ENCODE assay signal across 22 cellular contexts in genomic region chr22:29509815-29510214, GRCh38.
"Had no signal": no experiment of that assay in that cellular context is flagged by ENCODE, and none has a peak within 500 bp of the region (broad histone marks: within the 10 kb centered on the region; RNA-seq: fewer than 3 reads in every experiment).

No MANE protein-coding gene starts in this region.

- H3K27me3 ChIP-seq: dorsolateral prefrontal cortex, suprapubic skin, transverse colon, uterus had no signal

- H3K4me3 ChIP-seq: dorsolateral prefrontal cortex, suprapubic skin, transverse colon, uterus had no signal

- ATAC-seq: activated T-cell treated with anti-CD3 and anti-CD28 coated beads, Interleukin-2, amount 50 U/mL, for 4 hours; left lobe of liver had no signal

- H3K4me1 Mint-ChIP-seq: activated B cell treated with CpG ODN at 0.5 μM for 24 hours, endodermal cell had no signal

- H3K9me3 ChIP-seq: suprapubic skin, transverse colon, uterus had no signal

- H3K27ac Mint-ChIP-seq: activated B cell treated with CpG ODN at 0.5 μM for 24 hours; endodermal cell; stimulated activated naive CD8-positive, alpha-beta T cell treated with anti-CD3 and anti-CD28 coated beads, Interleukin-15, Interleukin-2, amounts not matched to agents 100 ng/mL and 50 ng/mL, for 24 hours had no signal

- H3K9me3 Mint-ChIP-seq: activated B cell treated with CpG ODN at 0.5 μM for 24 hours; activated T-cell treated with anti-CD3 and anti-CD28 coated beads, Interleukin-2, amount 50 U/mL, for 4 hours; endodermal cell; stimulated activated naive CD8-positive, alpha-beta T cell treated with anti-CD3 and anti-CD28 coated beads, Interleukin-15, Interleukin-2, amounts not matched to agents 100 ng/mL and 50 ng/mL, for 24 hours had no signal

- H3K27me3 Mint-ChIP-seq: activated B cell treated with CpG ODN at 0.5 μM for 24 hours; stimulated activated naive CD8-positive, alpha-beta T cell treated with anti-CD3 and anti-CD28 coated beads, Interleukin-15, Interleukin-2, amounts not matched to agents 100 ng/mL and 50 ng/mL, for 24 hours had no signal

- DNase-seq: activated B cell treated with CpG ODN at 0.5 μM for 24 hours; activated CD4-positive, alpha-beta T cell treated with anti-CD3 and anti-CD28 coated beads for 4 hours; activated gamma-delta T cell treated with Interleukin-2 at 50 U/mL for 16 hours; activated T-cell treated with anti-CD3 and anti-CD28 coated beads, Interleukin-2, amount 50 U/mL, for 4 hours; amygdala; dorsolateral prefrontal cortex; endodermal cell; foreskin fibroblast; hippocampal formation; kidney; mammary epithelial cell; midbrain; Right ventricle myocardium superior; stimulated activated CD8-positive, alpha-beta memory T cell treated with anti-CD3 and anti-CD28 coated beads, Interleukin-4, amount 100 ng/mL, for 48 hours; SW 1271; T-helper 9 cell; transverse colon; uterus had no signal

- H3K4me3 Mint-ChIP-seq: activated B cell treated with CpG ODN at 0.5 μM for 24 hours; activated T-cell treated with anti-CD3 and anti-CD28 coated beads, Interleukin-2, amount 50 U/mL, for 4 hours; endodermal cell; stimulated activated naive CD8-positive, alpha-beta T cell treated with anti-CD3 and anti-CD28 coated beads, Interleukin-15, Interleukin-2, amounts not matched to agents 100 ng/mL and 50 ng/mL, for 24 hours had no signal

- H3K36me3 ChIP-seq: uterus had no signal

- H3K27ac ChIP-seq: epithelial cell of prostate, suprapubic skin, transverse colon, uterus had no signal

- H3K4me1 ChIP-seq: suprapubic skin, transverse colon, uterus had no signal
